19 cellular contexts compared by ENCODE assay signal in the genomic region with DNA sequence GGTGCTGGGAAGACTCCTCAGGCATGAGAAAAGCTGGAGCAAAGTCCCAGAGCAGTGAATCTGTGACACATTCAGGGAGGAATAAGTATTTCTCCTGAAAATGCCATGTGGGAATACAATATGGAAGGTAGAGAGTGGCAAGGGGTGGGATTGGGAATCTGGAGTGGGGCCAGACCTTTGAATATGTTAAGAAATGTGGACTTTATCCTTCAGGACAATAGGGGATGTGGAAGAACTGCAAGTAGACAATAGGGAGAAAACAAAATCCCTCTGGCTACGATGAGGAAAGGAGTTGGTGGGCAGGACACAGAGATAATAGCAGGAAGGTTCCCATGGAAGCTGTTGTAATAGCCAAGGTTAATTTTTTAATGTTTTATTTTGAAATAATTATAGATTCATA.
DNase-seq lines count a peak whose midpoint lies in the region; ATAC-seq, FAIRE-seq and TF ChIP-seq lines count a peak whose summit lies in the region.
"Had no signal": no experiment of that assay in that cellular context is flagged by ENCODE, and none has a peak within 500 bp of the region (broad histone marks: within the 10 kb centered on the region; RNA-seq: fewer than 3 reads in every experiment).

No MANE protein-coding gene starts in this region.

- H4K20me1 ChIP-seq in IMR-90 (ENCODE audit: insufficient read depth, low read length), result no peaks in the 10 kb centered on the region
- no peaks in the 10 kb centered on the region for H4K20me1 ChIP-seq in endothelial cell of umbilical vein (replicated peaks; ENCODE audit: control insufficient read depth, extremely low read depth, insufficient read depth, low read length)
- H4K20me1 ChIP-seq: BLaER1 had no signal

- H3K56ac ChIP-seq in IMR-90 (ENCODE audit: extremely low read depth, insufficient read depth, low read length), result no peak overlapping the region

- H3K4me1 ChIP-seq in Caco-2 (peaks cover 36% of the 10 kb centered on the region), IMR-90 (ENCODE audit: control insufficient read depth, insufficient read depth, low read length) (peaks cover 4% of the 10 kb centered on the region; the same call in 1 of the 2 replicates), endothelial cell of umbilical vein (ENCODE audit: control insufficient read depth, extremely low read depth, insufficient read depth, low read length) (peaks cover 3% of the 10 kb centered on the region)
- H3K4me1 ChIP-seq: BLaER1 had no signal

- no peak overlapping the region for H4K91ac ChIP-seq in IMR-90 (ENCODE audit: insufficient read depth, low read depth, low read length)

- CTCF ChIA-PET in Caco-2 (lab: Charles Lee), result no interaction called here
- CTCF ChIA-PET in IMR-90 (lab: Yijun Ruan, JAX), result no interaction called here
- CTCF ChIA-PET in endothelial cell of umbilical vein (lab: Charles Lee), result interaction anchor here (1.2 kb wide), 1 partner anchor 47 kb away, joined by 3 read pairs; no protein-coding TSS in a partner anchor
- CTCF ChIA-PET in activated CD4-positive, alpha-beta T cell treated with anti-CD3 and anti-CD28 coated beads, Interleukin-2, amount 10 ng/mL, durations not matched to agents 7 days and 5 days (lab: Charles Lee), result interaction anchor here (1.2 kb wide), 1 partner anchor 16 kb away, joined by 5 read pairs; no protein-coding TSS in a partner anchor

- no peaks in the 10 kb centered on the region for H3K79me1 ChIP-seq in IMR-90 (ENCODE audit: low read depth in 1 of 2, low read length in 2 of 2)

- ATAC-seq in IMR-90 (ENCODE audit: low read depth), result no peak
- ATAC-seq: A549, GM12878 had no signal

- no peak for TF ChIP-seq CTCF in Caco-2 (IDR thresholded peaks at IDR 0.05; ENCODE audit: insufficient read depth in 1 of 2, low read depth in 1 of 2, low read length in 1 of 2, severe bottlenecking in 1 of 2, unreplicated experiment in 1 of 2)
- no peak for TF ChIP-seq CTCF in IMR-90 (conservative IDR thresholded peaks at IDR 0.05; ENCODE audit: low read depth, low read length)
- no peak for TF ChIP-seq CTCF in endothelial cell of umbilical vein (IDR thresholded peaks at IDR 0.05; ENCODE audit: extremely low read depth in 1 of 2, insufficient read depth in 1 of 2, low read depth in 1 of 2, low read length in 2 of 2)
- TF ChIP-seq CTCF in progenitor cell of endocrine pancreas (IDR thresholded peaks at IDR 0.05; ENCODE audit: unreplicated experiment), result no peak

- no peak for DNase-seq in Caco-2
- DNase-seq in IMR-90, result no peak
- DNase-seq in endothelial cell of umbilical vein (ENCODE audit: low read depth, low spot score), result peak; percentile 20
- no peak for DNase-seq in activated CD4-positive, alpha-beta T cell treated with anti-CD3 and anti-CD28 coated beads, Interleukin-2, amount 10 ng/mL, durations not matched to agents 7 days and 5 days
- no peak for DNase-seq in HTR-8/SVneo (ENCODE audit: insufficient read length, low spot score)
- DNase-seq in progenitor cell of endocrine pancreas (ENCODE audit: low spot score, unreplicated experiment), result no peak
- DNase-seq: Calu3; CD4-positive, alpha-beta memory T cell; DMS79 treated with DMSO at 0.1 percent for 48 hours; GF-D8; H9; KBM-7 had no signal

- TF ChIP-seq POLR2A in IMR-90 (IDR thresholded peaks at IDR 0.05; ENCODE audit: low read depth, low read length) (no peak), endothelial cell of umbilical vein (IDR thresholded peaks at IDR 0.05; ENCODE audit: low read depth, low read length) (no peak)

- dilution Hi-C loops in IMR-90 (cut with HindIII; ENCODE audit: low sequenced_read_pairs, unreplicated experiment), result no loop called here
- dilution Hi-C loops in endothelial cell of umbilical vein (cut with MboI; ENCODE audit: extremely low pct_ligation_motif_present, low sequenced_read_pairs), result no loop called here

- peak overlapping the region; percentile 13 for H3K14ac ChIP-seq in IMR-90 (replicated peaks; ENCODE audit: low read depth, low read length)

- H3K9me1 ChIP-seq in IMR-90 (ENCODE audit: insufficient read depth, low read length), result no peaks in the 10 kb centered on the region
- no peaks in the 10 kb centered on the region for H3K9me1 ChIP-seq in endothelial cell of umbilical vein (replicated peaks; ENCODE audit: control insufficient read depth, extremely low read depth, insufficient read depth, low read length)

- peak overlapping the region; percentile 49 for H3K27ac Mint-ChIP-seq in Caco-2 (ENCODE audit: unreplicated experiment)
- no peak overlapping the region for H3K27ac Mint-ChIP-seq in activated CD4-positive, alpha-beta T cell treated with anti-CD3 and anti-CD28 coated beads, Interleukin-2, amount 10 ng/mL, durations not matched to agents 7 days and 5 days
- no peak overlapping the region for H3K27ac Mint-ChIP-seq in progenitor cell of endocrine pancreas
- H3K27ac Mint-ChIP-seq: CD14-positive monocyte; CD4-positive, alpha-beta memory T cell; H9; IgD-negative memory B cell had no signal

- peaks cover 23% of the 10 kb centered on the region for H3K4me1 Mint-ChIP-seq in Caco-2 (ENCODE audit: low read depth, unreplicated experiment)
- H3K4me1 Mint-ChIP-seq in activated CD4-positive, alpha-beta T cell treated with anti-CD3 and anti-CD28 coated beads, Interleukin-2, amount 10 ng/mL, durations not matched to agents 7 days and 5 days, result peaks cover 2% of the 10 kb centered on the region
- peaks cover 4% of the 10 kb centered on the region for H3K4me1 Mint-ChIP-seq in progenitor cell of endocrine pancreas (ENCODE audit: low read depth)
- H3K4me1 Mint-ChIP-seq: IgD-negative memory B cell had no signal

- no peak overlapping the region; a peak in 1 of 4 replicates for H4K8ac ChIP-seq in IMR-90 (ENCODE audit: low read depth in 2 of 2, low read length in 2 of 2)

- H3K36me3 ChIP-seq in Caco-2 (ENCODE audit: control insufficient read depth, insufficient read depth, low read length) (no peaks in the 10 kb centered on the region), IMR-90 (ENCODE audit: control insufficient read depth, insufficient read depth, low read length) (no peaks in the 10 kb centered on the region), endothelial cell of umbilical vein (ENCODE audit: control insufficient read depth in 2 of 2, extremely low read depth in 1 of 2, insufficient read depth in 2 of 2, low read length in 2 of 2) (no peaks in the 10 kb centered on the region)
- H3K36me3 ChIP-seq: BLaER1 had no signal

- peak overlapping the region; percentile 12 for H3K4ac ChIP-seq in IMR-90 (ENCODE audit: low read depth, low read length)

- no peak overlapping the region for H3K4me3 Mint-ChIP-seq in Caco-2 (ENCODE audit: unreplicated experiment)
- H3K4me3 Mint-ChIP-seq in activated CD4-positive, alpha-beta T cell treated with anti-CD3 and anti-CD28 coated beads, Interleukin-2, amount 10 ng/mL, durations not matched to agents 7 days and 5 days, result no peak overlapping the region
- no peak overlapping the region for H3K4me3 Mint-ChIP-seq in progenitor cell of endocrine pancreas (ENCODE audit: low read depth)
- H3K4me3 Mint-ChIP-seq: CD4-positive, alpha-beta memory T cell; H9; IgD-negative memory B cell had no signal

- H2AK5ac ChIP-seq in IMR-90 (ENCODE audit: low read depth, low read length), result no peak overlapping the region; the same call in 1 of the 2 replicates

- H3K4me3 ChIP-seq in Caco-2 (ENCODE audit: low read depth, low read length) (no peak overlapping the region), IMR-90 (ENCODE audit: insufficient read depth, low read depth, low read length) (no peak overlapping the region), endothelial cell of umbilical vein (replicated peaks in 1 of 3; ENCODE audit: insufficient read depth in 1 of 3, low read depth in 1 of 3, low read length in 3 of 3) (no peak overlapping the region)
- H3K4me3 ChIP-seq: A549, BLaER1, GM12878 had no signal

- H2AFZ ChIP-seq in IMR-90 (replicated peaks; ENCODE audit: low read length, poor library complexity), result no peak overlapping the region
- H2AFZ ChIP-seq in endothelial cell of umbilical vein (ENCODE audit: low read depth, low read length), result no peak overlapping the region

- H3K9me3 Mint-ChIP-seq in Caco-2 (ENCODE audit: unreplicated experiment) (peaks cover 17% of the 10 kb centered on the region), progenitor cell of endocrine pancreas (ENCODE audit: low read depth) (peaks cover 6% of the 10 kb centered on the region)
- H3K9me3 Mint-ChIP-seq in activated CD4-positive, alpha-beta T cell treated with anti-CD3 and anti-CD28 coated beads, Interleukin-2, amount 10 ng/mL, durations not matched to agents 7 days and 5 days, result peaks cover 4% of the 10 kb centered on the region

- H3K9me3 ChIP-seq in Caco-2 (peaks cover 6% of the 10 kb centered on the region; the same call in 1 of the 2 replicates), IMR-90 (ENCODE audit: control insufficient read depth, insufficient read depth, low read length) (peaks cover 5% of the 10 kb centered on the region; the same call in 1 of the 2 replicates), endothelial cell of umbilical vein (replicated peaks; ENCODE audit: control insufficient read depth, insufficient read depth, low read length) (no peaks in the 10 kb centered on the region)
- H3K9me3 ChIP-seq: BLaER1 had no signal

- H3K27ac ChIP-seq in IMR-90 (ENCODE audit: insufficient read depth, low read length) (no peak overlapping the region), endothelial cell of umbilical vein (ENCODE audit: insufficient read depth, low read depth, low read length) (no peak overlapping the region)
- H3K27ac ChIP-seq: BLaER1 had no signal

- no peak overlapping the region for H2AK9ac ChIP-seq in IMR-90 (replicated peaks; ENCODE audit: low read depth, low read length, poor library complexity)

- H3K36me3 Mint-ChIP-seq in Caco-2 (ENCODE audit: insufficient read depth, unreplicated experiment), result no peaks in the 10 kb centered on the region
- no peaks in the 10 kb centered on the region for H3K36me3 Mint-ChIP-seq in activated CD4-positive, alpha-beta T cell treated with anti-CD3 and anti-CD28 coated beads, Interleukin-2, amount 10 ng/mL, durations not matched to agents 7 days and 5 days (ENCODE audit: low read depth)
- no peaks in the 10 kb centered on the region for H3K36me3 Mint-ChIP-seq in progenitor cell of endocrine pancreas (ENCODE audit: insufficient read depth)
- H3K36me3 Mint-ChIP-seq: CD14-positive monocyte; CD4-positive, alpha-beta memory T cell; IgD-negative memory B cell had no signal

- FAIRE-seq in endothelial cell of umbilical vein (lab: Jason Lieb, UNC) (no peak), HTR-8/SVneo (lab: Jason Lieb, UNC) (no peak)
- FAIRE-seq: GM12878, GM19239, H1 had no signal

- H3K4me2 ChIP-seq in IMR-90 (ENCODE audit: low read depth, low read length) (no peak overlapping the region), endothelial cell of umbilical vein (ENCODE audit: insufficient read depth, low read length) (no peak overlapping the region)
- H3K4me2 ChIP-seq: A549, BLaER1 had no signal

- H2BK120ac ChIP-seq in IMR-90 (ENCODE audit: low read depth, low read length), result peak overlapping the region; percentile 57; the same call in 1 of the 2 replicates

- H3K27me3 Mint-ChIP-seq in Caco-2 (ENCODE audit: insufficient read depth, unreplicated experiment) (no peaks in the 10 kb centered on the region), progenitor cell of endocrine pancreas (no peaks in the 10 kb centered on the region)
- H3K27me3 Mint-ChIP-seq in activated CD4-positive, alpha-beta T cell treated with anti-CD3 and anti-CD28 coated beads, Interleukin-2, amount 10 ng/mL, durations not matched to agents 7 days and 5 days, result no peaks in the 10 kb centered on the region
- H3K27me3 Mint-ChIP-seq: IgD-negative memory B cell had no signal

- peak overlapping the region; percentile 36 for H2BK20ac ChIP-seq in IMR-90 (ENCODE audit: low read depth, low read length)

- H3K18ac ChIP-seq in IMR-90 (ENCODE audit: low read depth, low read length), result peak overlapping the region; percentile 88

- intact Hi-C loops in Caco-2 (cut with micrococcal nuclease; ENCODE audit: unreplicated experiment), result no loop called here
- intact Hi-C loops in IMR-90 (cut with micrococcal nuclease), result no loop called here
- intact Hi-C loops in endothelial cell of umbilical vein (cut with micrococcal nuclease), result no loop called here

- WGBS in IMR-90 (ENCODE audit: extremely low coverage in 2 of 2, insufficient read length in 1 of 2), 2 experiments, result no CpG with 5 or more reads among the region's 1 CpG

- no peak overlapping the region for H2BK5ac ChIP-seq in IMR-90 (ENCODE audit: low read depth, low read length, poor library complexity, severe bottlenecking)

- H2BK15ac ChIP-seq in IMR-90 (ENCODE audit: low read depth, low read length), result peak overlapping the region; percentile 42; the same call in 1 of the 3 replicates

- no peaks in the 10 kb centered on the region for H3K79me2 ChIP-seq in endothelial cell of umbilical vein (ENCODE audit: control insufficient read depth, insufficient read depth, low read length)

- BruUV-seq in Caco-2 (replicated peaks; lab: Mats Ljungman, UMichigan) (no TSS peak), IMR-90 (replicated peaks; lab: Mats Ljungman, UMichigan) (no TSS peak), endothelial cell of umbilical vein (replicated peaks; lab: Mats Ljungman, UMichigan) (no TSS peak)

- no peak overlapping the region for H3K23ac ChIP-seq in IMR-90 (ENCODE audit: low read depth, low read length)

- peak overlapping the region; percentile 82 for H4K5ac ChIP-seq in IMR-90 (ENCODE audit: low read depth, low read length)

- no peaks in the 10 kb centered on the region for H3K27me3 ChIP-seq in Caco-2 (replicated peaks; ENCODE audit: control insufficient read depth, insufficient read depth, low read length)
- no peaks in the 10 kb centered on the region for H3K27me3 ChIP-seq in IMR-90 (ENCODE audit: control insufficient read depth, insufficient read depth, low read length)
- H3K27me3 ChIP-seq in endothelial cell of umbilical vein (ENCODE audit: control insufficient read depth in 2 of 2, insufficient read depth in 2 of 2, low read length in 2 of 2), result no peaks in the 10 kb centered on the region
- H3K27me3 ChIP-seq: BLaER1 had no signal

- POLR2A ChIA-PET in Caco-2 (lab: Charles Lee), result no interaction called here
- POLR2A ChIA-PET in IMR-90 (lab: Charles Lee; ENCODE audit: unreplicated experiment), result no interaction called here
- POLR2A ChIA-PET in endothelial cell of umbilical vein (lab: Charles Lee), result no interaction called here
- POLR2A ChIA-PET in activated CD4-positive, alpha-beta T cell treated with anti-CD3 and anti-CD28 coated beads, Interleukin-2, amount 10 ng/mL, durations not matched to agents 7 days and 5 days (lab: Charles Lee), result no interaction called here

- no peak for TF ChIP-seq RAD21 in IMR-90 (IDR thresholded peaks at IDR 0.05; ENCODE audit: low read length)

- H3K9ac ChIP-seq in IMR-90 (ENCODE audit: low read depth, low read length) (no peak overlapping the region), endothelial cell of umbilical vein (replicated peaks; ENCODE audit: extremely low read depth, insufficient read depth, low read length) (no peak overlapping the region)
- H3K9ac ChIP-seq: BLaER1 had no signal

- in situ Hi-C loops in IMR-90 (cut with MboI; ENCODE audit: low sequenced_read_pairs), result no loop called here

Comparison
In these comparisons a context has a peak if more than half of its experiments do, and no peak if none do; other contexts are left out.
1. CTCF ChIA-PET loops: an anchor here in endothelial cell of umbilical vein (1.2 kb wide) and activated CD4-positive, alpha-beta T cell treated with anti-CD3 and anti-CD28 coated beads, Interleukin-2, amount 10 ng/mL, durations not matched to agents 7 days and 5 days (1.2 kb wide); none called in Caco-2 and IMR-90.